Comparison of ENCODE assay signal across 1 cellular context in the genomic region with DNA sequence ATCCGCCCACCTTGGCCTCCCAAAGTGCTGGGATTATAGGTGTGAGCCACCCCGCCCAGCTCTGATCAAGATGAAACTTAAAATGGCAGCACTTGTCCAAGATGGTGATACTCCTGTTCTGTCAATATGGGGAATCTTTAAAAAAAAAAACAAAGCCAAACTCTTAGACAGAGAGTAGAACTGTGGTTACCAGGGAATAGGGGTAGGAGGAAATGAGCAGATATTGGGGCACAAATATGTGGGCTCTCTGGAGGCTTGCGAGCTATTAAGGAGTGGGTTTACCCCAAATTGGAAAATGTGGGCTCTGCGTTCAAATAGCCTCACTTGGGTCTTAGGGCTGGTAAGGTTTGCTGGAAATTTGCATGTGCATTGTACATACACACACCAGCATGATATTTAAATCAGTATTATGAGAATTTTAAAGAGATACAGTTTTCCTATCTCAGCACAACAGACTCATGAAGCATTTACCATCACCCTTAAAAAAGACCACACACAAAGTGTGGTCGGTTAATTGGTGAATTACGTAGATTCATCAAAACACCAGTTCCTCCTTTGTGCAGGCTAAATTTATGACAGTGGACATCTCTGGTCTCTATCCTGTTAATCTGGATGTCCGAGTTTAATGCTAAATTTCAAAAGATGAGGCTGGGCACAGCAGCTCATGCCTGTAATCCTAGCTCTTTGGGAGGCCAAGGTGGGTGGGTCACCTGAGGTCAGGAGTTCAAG.
A peak's percentile ranks its signal among the peaks of the same experiment; 100 is the strongest.
TF ChIP-seq lines count a peak whose summit lies in the region.

No MANE protein-coding gene starts in this region.

TF ChIP-seq in GM12878, 131 proteins besides CTCF, POLR2A, EP300 and RAD21 (continued from another document):
- TF ChIP-seq, protein P1, sequence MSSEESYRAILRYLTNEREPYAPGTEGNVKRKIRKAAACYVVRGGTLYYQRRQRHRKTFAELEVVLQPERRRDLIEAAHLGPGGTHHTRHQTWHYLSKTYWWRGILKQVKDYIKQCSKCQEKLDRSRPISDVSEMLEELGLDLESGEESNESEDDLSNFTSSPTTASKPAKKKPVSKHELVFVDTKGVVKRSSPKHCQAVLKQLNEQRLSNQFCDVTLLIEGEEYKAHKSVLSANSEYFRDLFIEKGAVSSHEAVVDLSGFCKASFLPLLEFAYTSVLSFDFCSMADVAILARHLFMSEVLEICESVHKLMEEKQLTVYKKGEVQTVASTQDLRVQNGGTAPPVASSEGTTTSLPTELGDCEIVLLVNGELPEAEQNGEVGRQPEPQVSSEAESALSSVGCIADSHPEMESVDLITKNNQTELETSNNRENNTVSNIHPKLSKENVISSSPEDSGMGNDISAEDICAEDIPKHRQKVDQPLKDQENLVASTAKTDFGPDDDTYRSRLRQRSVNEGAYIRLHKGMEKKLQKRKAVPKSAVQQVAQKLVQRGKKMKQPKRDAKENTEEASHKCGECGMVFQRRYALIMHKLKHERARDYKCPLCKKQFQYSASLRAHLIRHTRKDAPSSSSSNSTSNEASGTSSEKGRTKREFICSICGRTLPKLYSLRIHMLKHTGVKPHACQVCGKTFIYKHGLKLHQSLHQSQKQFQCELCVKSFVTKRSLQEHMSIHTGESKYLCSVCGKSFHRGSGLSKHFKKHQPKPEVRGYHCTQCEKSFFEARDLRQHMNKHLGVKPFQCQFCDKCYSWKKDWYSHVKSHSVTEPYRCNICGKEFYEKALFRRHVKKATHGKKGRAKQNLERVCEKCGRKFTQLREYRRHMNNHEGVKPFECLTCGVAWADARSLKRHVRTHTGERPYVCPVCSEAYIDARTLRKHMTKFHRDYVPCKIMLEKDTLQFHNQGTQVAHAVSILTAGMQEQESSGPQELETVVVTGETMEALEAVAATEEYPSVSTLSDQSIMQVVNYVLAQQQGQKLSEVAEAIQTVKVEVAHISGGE (CRISPR knock-in tag; IDR thresholded peaks at IDR 0.05) = peak; percentile 6; the same call in 1 of the 2 replicates
- TF ChIP-seq RAD51 (IDR thresholded peaks at IDR 0.05) = peak; percentile 5; the same call in 1 of the 2 replicates
